ENCODE assay signal across 9 cellular contexts in genomic region chr3:7205535-7206331, GRCh38.
A peak's percentile ranks its signal among the peaks of the same experiment; 100 is the strongest.
DNase-seq lines count a peak whose midpoint lies in the region; ATAC-seq, FAIRE-seq and TF ChIP-seq lines count a peak whose summit lies in the region.
"Had no signal": no experiment of that assay in that cellular context is flagged by ENCODE, and none has a peak within 500 bp of the region (broad histone marks: within the 10 kb centered on the region; RNA-seq: fewer than 3 reads in every experiment).

No MANE protein-coding gene starts in this region.

- peak overlapping the region in 1 of 2 donors; percentile 24 for H3K27ac ChIP-seq in liver (ENCODE audit: low read depth in 1 of 2, low read length in 2 of 2)
- H3K27ac ChIP-seq in HepG2 (ENCODE audit: extremely low read length, insufficient read depth, low read length), result no peak overlapping the region
- no peak overlapping the region for H3K27ac ChIP-seq in Karpas-422 (ENCODE audit: low read length)
- no peak overlapping the region for H3K27ac ChIP-seq in H9 (ENCODE audit: insufficient read length, low read depth, low read length)

- H3K79me2 ChIP-seq in HepG2 (ENCODE audit: insufficient read depth, low read length), result no peaks in the 10 kb centered on the region
- no peaks in the 10 kb centered on the region for H3K79me2 ChIP-seq in Karpas-422 (ENCODE audit: low read length)
- no peaks in the 10 kb centered on the region for H3K79me2 ChIP-seq in H9 (ENCODE audit: insufficient read depth, low read length)

- no peak overlapping the region for H2BK20ac ChIP-seq in H9 (ENCODE audit: low read depth, low read length, poor library complexity, severe bottlenecking)

- H3K4me3 Mint-ChIP-seq in H9, result no peak overlapping the region

- H4K91ac ChIP-seq in H9 (ENCODE audit: insufficient read length, low read depth, low read length), result no peak overlapping the region

- H3K4me2 ChIP-seq in HepG2 (ENCODE audit: low read depth, low read length) (no peak overlapping the region), Karpas-422 (ENCODE audit: low read depth, low read length, poor library complexity, severe bottlenecking) (no peak overlapping the region), H9 (ENCODE audit: insufficient read depth, insufficient read length, low read length) (no peak overlapping the region)

- no peak overlapping the region for H3K18ac ChIP-seq in H9 (ENCODE audit: insufficient read length, low read depth, low read length)

- no peaks in the 10 kb centered on the region for H3K9me2 ChIP-seq in Karpas-422 (replicated peaks; ENCODE audit: insufficient read depth, low read length)

- no peaks in the 10 kb centered on the region for H3K36me3 Mint-ChIP-seq in H9 (ENCODE audit: insufficient read depth in 1 of 3, low read depth in 3 of 3)

- H3K36me3 ChIP-seq in liver (ENCODE audit: control insufficient read depth in 4 of 4, insufficient read depth in 3 of 4, low read depth in 1 of 4, low read length in 3 of 4) (no peaks in the 10 kb centered on the region), HepG2 (replicated peaks in 1 of 2; ENCODE audit: control insufficient read depth in 1 of 2, insufficient read depth in 2 of 2, low read length in 2 of 2) (no peaks in the 10 kb centered on the region), endocrine pancreas (ENCODE audit: control insufficient read depth, insufficient read depth, low read length) (no peaks in the 10 kb centered on the region), Karpas-422 (ENCODE audit: insufficient read depth, low read length) (no peaks in the 10 kb centered on the region)

- no peak overlapping the region for H2BK120ac ChIP-seq in H9 (ENCODE audit: low read depth, low read length, poor library complexity, severe bottlenecking)

- H4K5ac ChIP-seq in H9 (ENCODE audit: insufficient read length, low read depth, low read length), result no peak overlapping the region

- 38% methylated on average over 8 of the region's 8 CpGs for WGBS in liver
- 16% methylated on average over 8 of the region's 8 CpGs for WGBS in HepG2 (ENCODE audit: low lambda C conversion rate)
- WGBS in H9 (ENCODE audit: extremely low coverage, insufficient read length, low lambda C conversion rate), result no CpG with 5 or more reads among the region's 8 CpGs

- no peak for TF ChIP-seq POLR2A in HepG2 (IDR thresholded peaks at IDR 0.05; ENCODE audit: insufficient read depth in 1 of 2, low read depth in 2 of 2, low read length in 2 of 2)

- BruUV-seq in HepG2 (replicated peaks; lab: Mats Ljungman, UMichigan), result no TSS peak

- no peak overlapping the region for H2AFZ ChIP-seq in HepG2 (ENCODE audit: low read length)
- H2AFZ ChIP-seq in Karpas-422 (ENCODE audit: low read length), result no peak overlapping the region
- no peak overlapping the region for H2AFZ ChIP-seq in H9 (ENCODE audit: low read length)

- H3K27me3 ChIP-seq in liver (ENCODE audit: control insufficient read depth in 4 of 4, insufficient read depth in 4 of 4, low read length in 3 of 4) (no peaks in the 10 kb centered on the region), HepG2 (ENCODE audit: control insufficient read depth in 1 of 2, insufficient read depth in 2 of 2, low read length in 2 of 2) (no peaks in the 10 kb centered on the region), endocrine pancreas (ENCODE audit: control insufficient read depth, insufficient read depth, low read length) (no peaks in the 10 kb centered on the region), Karpas-422 (ENCODE audit: low read length) (no peaks in the 10 kb centered on the region), H9 (ENCODE audit: insufficient read depth, low read length) (no peaks in the 10 kb centered on the region)

- CTCF ChIA-PET in HepG2 (lab: Yijun Ruan, JAX; ENCODE audit: low intra/inter-chr PET ratio, low total read pairs), result no interaction called here

- no peak for DNase-seq in HepG2 (ENCODE audit: low spot score)
- no peak for DNase-seq in RKO (ENCODE audit: low spot score)
- DNase-seq in Karpas-422, result no peak
- no peak for DNase-seq in H9
- no peak for DNase-seq in posterior vena cava (ENCODE audit: low spot score)
- DNase-seq: T1000 had no signal

- H3K4me1 ChIP-seq in liver (ENCODE audit: control insufficient read depth in 4 of 4, insufficient read depth in 4 of 4, low read length in 3 of 4) (peaks cover 7 to 17% (median 16%) of the 10 kb centered on the region in 4 donors), HepG2 (ENCODE audit: insufficient read depth, low read length) (no peaks in the 10 kb centered on the region), endocrine pancreas (ENCODE audit: control insufficient read depth, insufficient read depth, low read length) (no peaks in the 10 kb centered on the region), Karpas-422 (ENCODE audit: low read length) (no peaks in the 10 kb centered on the region), H9 (ENCODE audit: insufficient read depth, low read length) (no peaks in the 10 kb centered on the region)

- H3K4me1 Mint-ChIP-seq in H9, result peaks cover 10 to 11% of the 10 kb centered on the region in 2 experiments

- no peak for TF ChIP-seq EP300 in HepG2 (IDR thresholded peaks at IDR 0.05; ENCODE audit: low read depth in 2 of 2, low read length in 2 of 2)
- TF ChIP-seq EP300 in HepG2 (CRISPR knock-in tag; IDR thresholded peaks at IDR 0.05; ENCODE audit: borderline replicate concordance), result no peak

- H3K23me2 ChIP-seq in H9 (ENCODE audit: insufficient read length, low read depth, low read length, poor library complexity, severe bottlenecking), result no peaks in the 10 kb centered on the region

- H3K56ac ChIP-seq in H9 (ENCODE audit: insufficient read length, low read depth, low read length), result no peak overlapping the region

- no peak overlapping the region for H4K8ac ChIP-seq in H9 (replicated peaks; ENCODE audit: insufficient read length, low read depth, low read length)

- H3K79me1 ChIP-seq in H9 (ENCODE audit: insufficient read depth, low read depth, low read length, poor library complexity, severe bottlenecking), result no peaks in the 10 kb centered on the region

- H2BK12ac ChIP-seq in H9 (ENCODE audit: insufficient read length, low read depth, low read length), result no peak overlapping the region

- in situ Hi-C loops in HepG2 (cut with HindIII; ENCODE audit: extremely low pct_ligation_motif_present, low pct_unique_long_range_greater_than_20kb), result no loop called here

- H3K4ac ChIP-seq in H9 (ENCODE audit: low read depth, low read length), result no peak overlapping the region

- H3K9ac ChIP-seq in liver (ENCODE audit: low read depth in 1 of 2, low read length in 2 of 2) (peak overlapping the region in 1 of 2 donors; percentile 60), HepG2 (ENCODE audit: insufficient read depth, low read depth, low read length) (no peak overlapping the region), endocrine pancreas (ENCODE audit: control insufficient read depth, insufficient read depth, low read length) (no peak overlapping the region), Karpas-422 (ENCODE audit: low read length) (no peak overlapping the region), H9 (ENCODE audit: extremely low read depth, insufficient read length, low read length) (no peak overlapping the region)

- H4K20me1 ChIP-seq in HepG2 (ENCODE audit: insufficient read depth, low read length), result no peaks in the 10 kb centered on the region
- H4K20me1 ChIP-seq in Karpas-422 (ENCODE audit: insufficient read depth, low read depth, low read length), result no peaks in the 10 kb centered on the region
- H4K20me1 ChIP-seq in H9 (ENCODE audit: control insufficient read depth, insufficient read depth, insufficient read length), result no peaks in the 10 kb centered on the region

- intact Hi-C loops in HepG2 (cut with micrococcal nuclease; ENCODE audit: unreplicated experiment), result no loop called here
- intact Hi-C loops in posterior vena cava (cut with DNase I), result no loop called here

- H3K27me3 Mint-ChIP-seq in H9 (ENCODE audit: low read depth), result no peaks in the 10 kb centered on the region

- TF ChIP-seq RAD21 in liver (IDR thresholded peaks at IDR 0.05), result no peak
- no peak for TF ChIP-seq RAD21 in HepG2 (CRISPR knock-in tag; IDR thresholded peaks at IDR 0.05)

- H3K27ac Mint-ChIP-seq in H9, result no peak overlapping the region

- H2AK5ac ChIP-seq in H9 (ENCODE audit: insufficient read length, low read length), result no peak overlapping the region

- POLR2A ChIA-PET in HepG2 (lab: Yijun Ruan, JAX), result no interaction called here

- H3K9me3 Mint-ChIP-seq in H9, result no peaks in the 10 kb centered on the region

- no peak overlapping the region for H2BK5ac ChIP-seq in H9 (ENCODE audit: insufficient read length, low read length)

- ATAC-seq in HepG2 (no peak), HG03175 (IDR thresholded peaks at IDR 0.05; ENCODE audit: unreplicated experiment) (peak; percentile 40)

- no peak overlapping the region for H3T11ph ChIP-seq in H9 (ENCODE audit: low read length)

- no peak for FAIRE-seq in HepG2 (lab: Jason Lieb, UNC)

- no peak overlapping the region for H2BK15ac ChIP-seq in H9 (ENCODE audit: low read depth, low read length)

- peak overlapping the region; percentile 34 to 65 (median 50) for H3K4me3 ChIP-seq in liver (ENCODE audit: low read depth in 1 of 3, low read length in 3 of 3)
- no peak overlapping the region for H3K4me3 ChIP-seq in HepG2 (replicated peaks in 1 of 3; ENCODE audit: insufficient read depth in 1 of 3, low read depth in 2 of 3, low read length in 3 of 3)
- H3K4me3 ChIP-seq in endocrine pancreas (ENCODE audit: control insufficient read depth, insufficient read depth, low read length), result peak overlapping the region; percentile 46
- no peak overlapping the region for H3K4me3 ChIP-seq in Karpas-422 (ENCODE audit: low read length)

- H3K14ac ChIP-seq in H9 (ENCODE audit: insufficient read depth, low read length), result no peak overlapping the region

- no peaks in the 10 kb centered on the region for H3K9me3 ChIP-seq in liver (ENCODE audit: control insufficient read depth in 4 of 4, low read length in 3 of 4)
- peaks cover 86% of the 10 kb centered on the region for H3K9me3 ChIP-seq in HepG2 (ENCODE audit: low read length)
- H3K9me3 ChIP-seq in endocrine pancreas (ENCODE audit: control insufficient read depth, low read length), result no peaks in the 10 kb centered on the region
- peaks cover 9% of the 10 kb centered on the region for H3K9me3 ChIP-seq in Karpas-422 (ENCODE audit: low read length)
- H3K9me3 ChIP-seq in H9 (ENCODE audit: control insufficient read depth, low read depth, low read length), result no peaks in the 10 kb centered on the region

- TF ChIP-seq CTCF in liver (IDR thresholded peaks at IDR 0.05; ENCODE audit: low read depth, low read length, missing input control), result no peak
- TF ChIP-seq CTCF in HepG2 (CRISPR knock-in tag; IDR thresholded peaks at IDR 0.05), result no peak
- no peak for TF ChIP-seq CTCF in H9 (conservative IDR thresholded peaks at IDR 0.05)

- no peak overlapping the region for H3K23ac ChIP-seq in H9 (ENCODE audit: insufficient read length, low read depth, low read length)

TF ChIP-seq in liver, 16 proteins besides CTCF, POLR2A, EP300 and RAD21 (continues in another document):
- peak; percentile 7 for TF ChIP-seq SP1 (IDR thresholded peaks at IDR 0.05)

TF ChIP-seq in HepG2, 621 proteins besides CTCF, POLR2A, EP300 and RAD21 (continues in another document):
- TF ChIP-seq SRSF1 (optimal IDR thresholded peaks at IDR 0.05; ENCODE audit: low read depth, low read length), result no peak

Comparison
In these comparisons a context has a peak if more than half of its experiments do, and no peak if none do; other contexts are left out.
1. H3K4me3 ChIP-seq: peak in liver (3 of 3) and endocrine pancreas (single experiment); none in HepG2 (0 of 3) and Karpas-422 (single experiment).